Comparison of ENCODE assay signal across 9 cellular contexts in genomic region chr4:86033171-86033570, GRCh38.
DNase-seq lines count a peak whose midpoint lies in the region; ATAC-seq, FAIRE-seq and TF ChIP-seq lines count a peak whose summit lies in the region.
"Had no signal": no experiment of that assay in that cellular context is flagged by ENCODE, and none has a peak within 500 bp of the region (broad histone marks: within the 10 kb centered on the region; RNA-seq: fewer than 3 reads in every experiment).

No MANE protein-coding gene starts in this region.

- peaks cover 1 to 4% of the 10 kb centered on the region in 2 donors for H3K4me1 ChIP-seq in aorta (ENCODE audit: control insufficient read depth in 1 of 2, insufficient read depth in 2 of 2, low read length in 2 of 2)

- DNase-seq in SKM-1 (lab: John Stamatoyannopoulos, UW; ENCODE audit: unreplicated experiment) = peak; percentile 34
- no peak for DNase-seq in SKM-1 treated with dmso at 0.1 percent for 144 hours (lab: John Stamatoyannopoulos, UW; ENCODE audit: unreplicated experiment)
- DNase-seq in dorsolateral prefrontal cortex = peak in 2 of 10 donors; percentile 47 to 50
- no peak for DNase-seq in nephron progenitor cell
- peak; percentile 73 to 77 for DNase-seq in aorta
- no peak for DNase-seq in GM12892 (ENCODE audit: insufficient read length)
- no peak for DNase-seq in HT-29 (ENCODE audit: low spot score)
- DNase-seq: central memory CD4-positive, alpha-beta T cell had no signal

- no peak for TF ChIP-seq CTCF in dorsolateral prefrontal cortex (IDR thresholded peaks at IDR 0.05 in 54 of 56, conservative IDR thresholded peaks at IDR 0.05 in 2 of 56; ENCODE audit: low read depth in 1 of 56, partially characterized antibody in 56 of 56)
- TF ChIP-seq CTCF in nephron progenitor cell (IDR thresholded peaks at IDR 0.05) = no peak

- TF ChIP-seq POLR2A in GM12892 (IDR thresholded peaks at IDR 0.05; ENCODE audit: low read depth, low read length) (no peak), GM18505 (IDR thresholded peaks at IDR 0.05; ENCODE audit: borderline replicate concordance, extremely low read depth, insufficient read depth, insufficient read length) (no peak)

- intact Hi-C loops in dorsolateral prefrontal cortex (cut with DNase I) (no loop called here), aorta (cut with DNase I) (loop anchor here in 1 of 2 donors (2.0 kb wide), 1 partner anchor 22 kb away; no protein-coding TSS in a partner anchor)

- H3K27me3 ChIP-seq in dorsolateral prefrontal cortex (no peaks in the 10 kb centered on the region), aorta (ENCODE audit: control insufficient read depth in 1 of 2, insufficient read depth in 2 of 2, low read length in 1 of 2) (no peaks in the 10 kb centered on the region)

- peak overlapping the region; percentile 92 for H3K27ac Mint-ChIP-seq in nephron progenitor cell

- H3K27me3 Mint-ChIP-seq in nephron progenitor cell (ENCODE audit: low read depth, poor library complexity) = no peaks in the 10 kb centered on the region

- H3K36me3 ChIP-seq in aorta (ENCODE audit: control insufficient read depth in 1 of 2, insufficient read depth in 2 of 2, low read length in 1 of 2) = no peaks in the 10 kb centered on the region

- H3K9me3 ChIP-seq in aorta (ENCODE audit: control insufficient read depth, low read length) = no peaks in the 10 kb centered on the region

- H3K4me3 ChIP-seq in dorsolateral prefrontal cortex (peak overlapping the region in 4 of 59 donors; percentile 11 to 30 (median 14)), aorta (ENCODE audit: low read length in 2 of 2) (peak overlapping the region; percentile 14 to 59)

- H3K27ac ChIP-seq in dorsolateral prefrontal cortex = peak overlapping the region in 55 of 59 donors; percentile 1 to 90 (median 69)
- peak overlapping the region; percentile 99 for H3K27ac ChIP-seq in aorta (ENCODE audit: low read depth in 1 of 2, low read length in 2 of 2)

- WGBS in aorta, 2 donors = 1 to 5% methylated on average over 4 of the region's 4 CpGs

- no peak for FAIRE-seq in GM12892 (lab: Jason Lieb, UNC)

- ATAC-seq in aorta (ENCODE audit: low FRiP score) (peak; percentile 90), GM18505 (IDR thresholded peaks at IDR 0.05; ENCODE audit: unreplicated experiment) (no peak)

- peaks cover 36% of the 10 kb centered on the region for H3K4me1 Mint-ChIP-seq in nephron progenitor cell

- H3K4me3 Mint-ChIP-seq in nephron progenitor cell = no peak overlapping the region

- H3K36me3 Mint-ChIP-seq in nephron progenitor cell (ENCODE audit: low read depth) = no peaks in the 10 kb centered on the region

- no peaks in the 10 kb centered on the region for H3K9me3 Mint-ChIP-seq in nephron progenitor cell

Comparison
In these comparisons a context has a peak if more than half of its experiments do, and no peak if none do; other contexts are left out.
1. DNase-seq: peak in SKM-1 (single experiment) and aorta (2 of 2); none in SKM-1 treated with dmso at 0.1 percent for 144 hours (single experiment), nephron progenitor cell (single experiment), GM12892 (single experiment) and HT-29 (single experiment).